27 cellular contexts compared by ENCODE assay signal in genomic region chr5:84163671-84164070, GRCh38.
"Had no signal": no experiment of that assay in that cellular context is flagged by ENCODE, and none has a peak within 500 bp of the region (broad histone marks: within the 10 kb centered on the region; RNA-seq: fewer than 3 reads in every experiment).

No MANE protein-coding gene starts in this region.

- H3K9me3 ChIP-seq: stomach, suprapubic skin, testis, thoracic aorta, thyroid gland, tibial artery, tibial nerve, transverse colon, upper lobe of left lung, upper lobe of right lung, uterus, vagina had no signal

- H3K36me3 ChIP-seq: stomach, suprapubic skin, thoracic aorta, thyroid gland, tibial artery, tibial nerve, transverse colon, upper lobe of left lung, upper lobe of right lung, uterus, vagina had no signal

- FAIRE-seq: urothelium cell line had no signal

- DNase-seq: stimulated activated CD4-positive, alpha-beta T cell treated with anti-CD3 and anti-CD28 coated beads, Interleukin-2, amount 100 ng/mL, for 48 hours; stimulated activated CD4-positive, alpha-beta T cell treated with anti-CD3 and anti-CD28 coated beads, Interleukin-4, amount 100 ng/mL, for 1 hour; stimulated activated CD4-positive, alpha-beta T cell treated with anti-CD3 and anti-CD28 coated beads, Interleukin-4, amount 100 ng/mL, for 24 hours; stimulated activated CD4-positive, alpha-beta T cell treated with anti-CD3 and anti-CD28 coated beads, Interleukin-4, amount 100 ng/mL, for 4 hours; stimulated activated CD8-positive, alpha-beta memory T cell treated with anti-CD3 and anti-CD28 coated beads, Interleukin-4, amount 100 ng/mL, for 48 hours; stimulated activated naive B cell treated with anti-CD40 and anti-IgM and Interleukin-4, amounts not matched to agents 10 μg/mL and 1 μg/mL and 100 μg/mL, for 72 hours; stimulated activated naive CD4-positive, alpha-beta T cell; stimulated activated naive CD4-positive, alpha-beta T cell treated with Interleukin-2 at 50 U/mL for 16 hours; stimulated activated naive CD8-positive, alpha-beta T cell treated with anti-CD3 and anti-CD28 coated beads, Interleukin-15, amount 100 ng/mL, for 72 hours; stimulated activated naive CD8-positive, alpha-beta T cell treated with anti-CD3 and anti-CD28 coated beads, Interleukin-15, Interleukin-2, amounts not matched to agents 100 U/mL and 50 U/mL, for 24 hours; stomach; substantia nigra; testis; thyroid gland; tibial artery; transverse colon; trophoblast cell; upper lobe of left lung; upper lobe of right lung; uterus had no signal

- H3K27me3 ChIP-seq: stomach, suprapubic skin, testis, thyroid gland, tibial artery, tibial nerve, transverse colon, upper lobe of left lung, upper lobe of right lung, uterus, vagina had no signal

- H3K4me3 ChIP-seq: stomach, suprapubic skin, testis, thoracic aorta, thyroid gland, tibial artery, tibial nerve, transverse colon, upper lobe of left lung, upper lobe of right lung, uterus, vagina had no signal

- ATAC-seq: stimulated activated effector memory CD8-positive, alpha-beta T cell treated with anti-CD3 and anti-CD28 coated beads, Interleukin-12 subunit alpha, Interleukin-12 subunit beta, amount 100 ng/mL, for 72 hours; stimulated activated memory B cell treated with anti-CD40 and anti-IgM and Interleukin-4, amounts not matched to agents 10 μg/mL and 1 μg/mL and 100 μg/mL, for 72 hours; stimulated activated naive B cell treated with anti-CD40 and anti-IgM and Interleukin-4, amounts not matched to agents 10 μg/mL and 1 μg/mL and 100 μg/mL, for 72 hours; stimulated activated naive CD8-positive, alpha-beta T cell treated with anti-CD3 and anti-CD28 coated beads, Interleukin-15, amount 100 ng/mL, for 72 hours; stimulated activated naive CD8-positive, alpha-beta T cell treated with anti-CD3 and anti-CD28 coated beads, Interleukin-15, Interleukin-2, amounts not matched to agents 100 U/mL and 50 U/mL, for 24 hours; upper lobe of right lung had no signal

- H3K27ac ChIP-seq: stomach, suprapubic skin, testis, thoracic aorta, thyroid gland, tibial artery, tibial nerve, transverse colon, upper lobe of left lung, upper lobe of right lung, uterus, vagina had no signal

- H3K4me1 ChIP-seq: stomach, suprapubic skin, testis, thyroid gland, tibial artery, tibial nerve, transverse colon, upper lobe of left lung, upper lobe of right lung, uterus, vagina had no signal
